Comparison of ENCODE assay signal across 32 cellular contexts in the genomic region with DNA sequence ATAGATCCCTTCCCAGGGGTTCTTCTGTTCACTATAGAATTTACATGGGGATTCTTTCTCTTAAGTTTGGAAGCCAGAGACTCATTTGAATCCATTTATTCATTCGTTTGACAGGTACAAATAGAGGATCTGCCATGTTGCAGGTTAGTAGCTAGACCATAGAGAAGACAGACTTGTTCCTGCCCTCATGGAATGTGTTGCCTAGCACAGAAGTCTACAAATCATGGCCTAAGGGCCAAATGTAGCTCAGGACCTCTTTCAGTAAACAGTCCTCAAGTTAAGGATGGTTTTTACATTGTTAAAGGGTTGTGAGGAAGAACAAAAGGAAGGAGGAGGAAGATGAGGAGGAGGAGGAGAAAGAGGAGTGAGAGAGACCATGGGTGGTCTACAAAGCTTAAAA.
"Had no signal": no experiment of that assay in that cellular context is flagged by ENCODE, and none has a peak within 500 bp of the region (broad histone marks: within the 10 kb centered on the region; RNA-seq: fewer than 3 reads in every experiment).

No MANE protein-coding gene starts in this region.

- DNase-seq: activated CD4-positive, alpha-beta T cell treated with anti-CD3 and anti-CD28 coated beads, Interleukin-2, amount 10 ng/mL, durations not matched to agents 24 days and 14 days; activated CD4-positive, alpha-beta T cell treated with anti-CD3 and anti-CD28 coated beads, Interleukin-2, amount 50 U/mL, for 4 hours; activated CD8-positive, alpha-beta T cell treated with anti-CD3 and anti-CD28 coated beads for 36 hours; activated gamma-delta T cell treated with Interleukin-2 at 50 U/mL for 16 hours; activated naive CD4-positive, alpha-beta T cell treated with anti-CD3 and anti-CD28 coated beads, Interleukin-2, amount 10 ng/mL, durations not matched to agents 7 days and 5 days; activated naive CD8-positive, alpha-beta T cell treated with anti-CD3 and anti-CD28 coated beads, Interleukin-2, amount 10 ng/mL, durations not matched to agents 7 days and 5 days; activated T-cell treated with anti-CD3 and anti-CD28 coated beads for 4 hours; activated T-cell treated with anti-CD3 and anti-CD28 coated beads, Interleukin-2, amount 50 U/mL, for 4 hours; adrenal gland; central memory CD4-positive, alpha-beta T cell; NCI-H1048; NCI-H1105 treated with DMSO at 0.1 percent for 48 hours; NCI-H1436; NCI-H1694; NCI-H1930; NCI-H345; NCI-H524 treated with DMSO at 0.1 percent for 48 hours; NK-92 treated with Interleukin-12 subunit alpha and Interleukin-12 subunit beta, amount 100 ng/mL, for 24 hours; PC-3; Peyer's patch; SIG-M5; SW 1271; T-helper 1 cell; T1000 had no signal

- H3K27me3 ChIP-seq: adrenal gland, Peyer's patch had no signal

- H3K27ac ChIP-seq: adrenal gland, KMS-11, Peyer's patch, RWPE1 had no signal

- H3K36me3 Mint-ChIP-seq: activated naive CD4-positive, alpha-beta T cell treated with anti-CD3 and anti-CD28 coated beads, Interleukin-2, amount 10 ng/mL, durations not matched to agents 7 days and 5 days; brain had no signal

- FAIRE-seq: colon, TTC549 had no signal

- H3K4me3 ChIP-seq: adrenal gland, Peyer's patch had no signal

- H3K4me3 Mint-ChIP-seq: activated CD4-positive, alpha-beta T cell treated with anti-CD3 and anti-CD28 coated beads, Interleukin-2, amount 10 ng/mL, durations not matched to agents 24 days and 14 days; activated CD8-positive, alpha-beta T cell treated with anti-CD3 and anti-CD28 coated beads for 36 hours; activated naive CD4-positive, alpha-beta T cell treated with anti-CD3 and anti-CD28 coated beads, Interleukin-2, amount 10 ng/mL, durations not matched to agents 7 days and 5 days; activated naive CD8-positive, alpha-beta T cell treated with anti-CD3 and anti-CD28 coated beads, Interleukin-2, amount 10 ng/mL, durations not matched to agents 7 days and 5 days; activated T-cell treated with anti-CD3 and anti-CD28 coated beads, Interleukin-2, amount 50 U/mL, for 4 hours; activated T-helper 1 cell treated with anti-CD3 and anti-CD28 coated beads, Interleukin-12 subunit alpha, Interleukin-12 subunit beta, Interleukin-2, Interleukin-4 antibody, amounts not matched to agents 30 ng/mL and 10 ng/mL and 1 ng/mL, durations not matched to agents 14 hours and 24 hours and 36 hours; brain had no signal

- H3K9me3 Mint-ChIP-seq: activated CD4-positive, alpha-beta T cell treated with anti-CD3 and anti-CD28 coated beads, Interleukin-2, amount 10 ng/mL, durations not matched to agents 24 days and 14 days; activated CD8-positive, alpha-beta T cell treated with anti-CD3 and anti-CD28 coated beads for 36 hours; activated naive CD4-positive, alpha-beta T cell treated with anti-CD3 and anti-CD28 coated beads, Interleukin-2, amount 10 ng/mL, durations not matched to agents 7 days and 5 days; activated naive CD8-positive, alpha-beta T cell treated with anti-CD3 and anti-CD28 coated beads, Interleukin-2, amount 10 ng/mL, durations not matched to agents 7 days and 5 days; activated T-cell treated with anti-CD3 and anti-CD28 coated beads, Interleukin-2, amount 50 U/mL, for 4 hours; activated T-helper 1 cell treated with anti-CD3 and anti-CD28 coated beads, Interleukin-12 subunit alpha, Interleukin-12 subunit beta, Interleukin-2, Interleukin-4 antibody, amounts not matched to agents 30 ng/mL and 10 ng/mL and 1 ng/mL, durations not matched to agents 14 hours and 24 hours and 36 hours had no signal

- H3K27me3 Mint-ChIP-seq: activated CD8-positive, alpha-beta T cell treated with anti-CD3 and anti-CD28 coated beads for 36 hours had no signal

- ATAC-seq: activated CD8-positive, alpha-beta T cell treated with anti-CD3 and anti-CD28 coated beads for 36 hours; activated T-cell treated with anti-CD3 and anti-CD28 coated beads, Interleukin-2, amount 50 U/mL, for 4 hours; PC-3; Right ventricle myocardium inferior; SK-N-SH treated with all-trans-retinoic acid at 6 μM for 48 hours had no signal

- H3K27ac Mint-ChIP-seq: activated CD4-positive, alpha-beta T cell treated with anti-CD3 and anti-CD28 coated beads, Interleukin-2, amount 10 ng/mL, durations not matched to agents 24 days and 14 days; activated CD8-positive, alpha-beta T cell treated with anti-CD3 and anti-CD28 coated beads for 36 hours; activated naive CD4-positive, alpha-beta T cell treated with anti-CD3 and anti-CD28 coated beads, Interleukin-2, amount 10 ng/mL, durations not matched to agents 7 days and 5 days; activated T-helper 1 cell treated with anti-CD3 and anti-CD28 coated beads, Interleukin-12 subunit alpha, Interleukin-12 subunit beta, Interleukin-2, Interleukin-4 antibody, amounts not matched to agents 30 ng/mL and 10 ng/mL and 1 ng/mL, durations not matched to agents 14 hours and 24 hours and 36 hours had no signal

- H3K9me3 ChIP-seq: adrenal gland, Peyer's patch had no signal

- H3K9ac ChIP-seq: KMS-11 had no signal

- H3K36me3 ChIP-seq: adrenal gland, Peyer's patch had no signal
